Comparison of ENCODE assay signal across 2 cellular contexts in the genomic region with DNA sequence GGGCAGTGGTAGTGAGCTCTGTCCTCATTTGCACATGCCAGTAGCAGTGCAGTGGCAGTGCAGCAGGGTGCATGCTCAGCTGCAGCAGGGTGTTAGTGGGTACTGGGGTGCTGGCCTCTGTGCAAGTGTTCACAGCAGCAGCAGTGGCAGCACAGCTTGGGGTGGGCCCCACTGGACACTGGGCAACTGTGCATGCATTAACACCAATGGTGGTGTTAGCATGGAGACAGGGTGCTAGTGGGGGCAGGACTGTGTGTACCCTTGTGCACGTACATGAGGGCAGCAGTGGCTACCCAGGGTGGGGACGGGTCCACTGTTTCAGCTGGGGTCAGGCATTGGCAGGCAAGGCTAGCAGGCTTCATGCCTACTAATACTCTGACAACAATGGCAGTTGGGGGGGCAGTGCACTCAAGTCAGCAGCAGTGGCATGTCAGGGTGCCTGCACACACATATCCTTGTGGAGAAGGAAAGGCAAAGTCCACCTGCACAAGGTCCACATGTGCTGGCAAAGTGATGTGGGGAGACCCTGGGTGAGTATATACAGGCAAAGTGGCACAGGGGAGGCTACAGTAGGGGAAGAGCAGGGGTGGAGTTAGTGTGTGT.
A peak's percentile ranks its signal among the peaks of the same experiment; 100 is the strongest.
TF ChIP-seq lines count a peak whose summit lies in the region.

No MANE protein-coding gene starts in this region.

TF ChIP-seq in IMR-90, 13 proteins besides CTCF, POLR2A, EP300 and RAD21:
- TF ChIP-seq CEBPB (IDR thresholded peaks at IDR 0.05; ENCODE audit: low read depth, low read length) (no peak), SMC3 (IDR thresholded peaks at IDR 0.05; ENCODE audit: low read depth, low read length) (no peak), RFX5 (IDR thresholded peaks at IDR 0.05; ENCODE audit: low read depth, low read length) (no peak)
- TF ChIP-seq, protein P1, sequence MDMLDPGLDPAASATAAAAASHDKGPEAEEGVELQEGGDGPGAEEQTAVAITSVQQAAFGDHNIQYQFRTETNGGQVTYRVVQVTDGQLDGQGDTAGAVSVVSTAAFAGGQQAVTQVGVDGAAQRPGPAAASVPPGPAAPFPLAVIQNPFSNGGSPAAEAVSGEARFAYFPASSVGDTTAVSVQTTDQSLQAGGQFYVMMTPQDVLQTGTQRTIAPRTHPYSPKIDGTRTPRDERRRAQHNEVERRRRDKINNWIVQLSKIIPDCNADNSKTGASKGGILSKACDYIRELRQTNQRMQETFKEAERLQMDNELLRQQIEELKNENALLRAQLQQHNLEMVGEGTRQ (IDR thresholded peaks at IDR 0.05; ENCODE audit: low read depth, low read length): no peak

TF ChIP-seq in HepG2, 621 proteins besides CTCF, POLR2A, EP300 and RAD21 (continues in another document):
- no peak for TF ChIP-seq ZNF205 (CRISPR knock-in tag; IDR thresholded peaks at IDR 0.05)
- TF ChIP-seq, protein P2, sequence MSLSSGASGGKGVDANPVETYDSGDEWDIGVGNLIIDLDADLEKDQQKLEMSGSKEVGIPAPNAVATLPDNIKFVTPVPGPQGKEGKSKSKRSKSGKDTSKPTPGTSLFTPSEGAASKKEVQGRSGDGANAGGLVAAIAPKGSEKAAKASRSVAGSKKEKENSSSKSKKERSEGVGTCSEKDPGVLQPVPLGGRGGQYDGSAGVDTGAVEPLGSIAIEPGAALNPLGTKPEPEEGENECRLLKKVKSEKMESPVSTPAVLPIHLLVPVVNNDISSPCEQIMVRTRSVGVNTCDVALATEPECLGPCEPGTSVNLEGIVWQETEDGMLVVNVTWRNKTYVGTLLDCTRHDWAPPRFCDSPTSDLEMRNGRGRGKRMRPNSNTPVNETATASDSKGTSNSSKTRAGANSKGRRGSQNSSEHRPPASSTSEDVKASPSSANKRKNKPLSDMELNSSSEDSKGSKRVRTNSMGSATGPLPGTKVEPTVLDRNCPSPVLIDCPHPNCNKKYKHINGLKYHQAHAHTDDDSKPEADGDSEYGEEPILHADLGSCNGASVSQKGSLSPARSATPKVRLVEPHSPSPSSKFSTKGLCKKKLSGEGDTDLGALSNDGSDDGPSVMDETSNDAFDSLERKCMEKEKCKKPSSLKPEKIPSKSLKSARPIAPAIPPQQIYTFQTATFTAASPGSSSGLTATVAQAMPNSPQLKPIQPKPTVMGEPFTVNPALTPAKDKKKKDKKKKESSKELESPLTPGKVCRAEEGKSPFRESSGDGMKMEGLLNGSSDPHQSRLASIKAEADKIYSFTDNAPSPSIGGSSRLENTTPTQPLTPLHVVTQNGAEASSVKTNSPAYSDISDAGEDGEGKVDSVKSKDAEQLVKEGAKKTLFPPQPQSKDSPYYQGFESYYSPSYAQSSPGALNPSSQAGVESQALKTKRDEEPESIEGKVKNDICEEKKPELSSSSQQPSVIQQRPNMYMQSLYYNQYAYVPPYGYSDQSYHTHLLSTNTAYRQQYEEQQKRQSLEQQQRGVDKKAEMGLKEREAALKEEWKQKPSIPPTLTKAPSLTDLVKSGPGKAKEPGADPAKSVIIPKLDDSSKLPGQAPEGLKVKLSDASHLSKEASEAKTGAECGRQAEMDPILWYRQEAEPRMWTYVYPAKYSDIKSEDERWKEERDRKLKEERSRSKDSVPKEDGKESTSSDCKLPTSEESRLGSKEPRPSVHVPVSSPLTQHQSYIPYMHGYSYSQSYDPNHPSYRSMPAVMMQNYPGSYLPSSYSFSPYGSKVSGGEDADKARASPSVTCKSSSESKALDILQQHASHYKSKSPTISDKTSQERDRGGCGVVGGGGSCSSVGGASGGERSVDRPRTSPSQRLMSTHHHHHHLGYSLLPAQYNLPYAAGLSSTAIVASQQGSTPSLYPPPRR (CRISPR knock-in tag; IDR thresholded peaks at IDR 0.05; ENCODE audit: borderline replicate concordance): no peak
- TF ChIP-seq MXI1 (IDR thresholded peaks at IDR 0.05; ENCODE audit: borderline replicate concordance, low read depth, low read length): no peak
- no peak for TF ChIP-seq PHF8 (CRISPR knock-in tag; IDR thresholded peaks at IDR 0.05)
- TF ChIP-seq MBNL3 (CRISPR knock-in tag; conservative IDR thresholded peaks at IDR 0.05): no peak
- TF ChIP-seq, protein P3, sequence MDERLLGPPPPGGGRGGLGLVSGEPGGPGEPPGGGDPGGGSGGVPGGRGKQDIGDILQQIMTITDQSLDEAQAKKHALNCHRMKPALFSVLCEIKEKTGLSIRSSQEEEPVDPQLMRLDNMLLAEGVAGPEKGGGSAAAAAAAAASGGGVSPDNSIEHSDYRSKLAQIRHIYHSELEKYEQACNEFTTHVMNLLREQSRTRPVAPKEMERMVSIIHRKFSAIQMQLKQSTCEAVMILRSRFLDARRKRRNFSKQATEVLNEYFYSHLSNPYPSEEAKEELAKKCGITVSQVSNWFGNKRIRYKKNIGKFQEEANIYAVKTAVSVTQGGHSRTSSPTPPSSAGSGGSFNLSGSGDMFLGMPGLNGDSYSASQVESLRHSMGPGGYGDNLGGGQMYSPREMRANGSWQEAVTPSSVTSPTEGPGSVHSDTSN (CRISPR knock-in tag; IDR thresholded peaks at IDR 0.05): no peak
- TF ChIP-seq NFYB (CRISPR knock-in tag; IDR thresholded peaks at IDR 0.05): no peak
- no peak for TF ChIP-seq ZNF709 (CRISPR knock-in tag; IDR thresholded peaks at IDR 0.05)
- TF ChIP-seq SALL1 (CRISPR knock-in tag; IDR thresholded peaks at IDR 0.05): peak; percentile 32; the same call in 1 of the 2 replicates
- peak; percentile 48 for TF ChIP-seq HNF4A (CRISPR knock-in tag; IDR thresholded peaks at IDR 0.05)
- no peak for TF ChIP-seq GTF3A (CRISPR knock-in tag; conservative IDR thresholded peaks at IDR 0.05)
- TF ChIP-seq ZNF644 (CRISPR knock-in tag; IDR thresholded peaks at IDR 0.05; ENCODE audit: low read depth): no peak
- TF ChIP-seq ZSCAN31 (CRISPR knock-in tag; IDR thresholded peaks at IDR 0.05; ENCODE audit: low read depth): no peak
- TF ChIP-seq SAFB2 (CRISPR knock-in tag; IDR thresholded peaks at IDR 0.05; ENCODE audit: borderline replicate concordance, low read depth): no peak
- TF ChIP-seq MXD4 (CRISPR knock-in tag; IDR thresholded peaks at IDR 0.05): no peak
- TF ChIP-seq NCOA2 (CRISPR knock-in tag; IDR thresholded peaks at IDR 0.05): no peak
- TF ChIP-seq GATAD1 (CRISPR knock-in tag; IDR thresholded peaks at IDR 0.05): no peak
- no peak for TF ChIP-seq HCFC1 (IDR thresholded peaks at IDR 0.05; ENCODE audit: low read depth, low read length)
- TF ChIP-seq, protein P4, sequence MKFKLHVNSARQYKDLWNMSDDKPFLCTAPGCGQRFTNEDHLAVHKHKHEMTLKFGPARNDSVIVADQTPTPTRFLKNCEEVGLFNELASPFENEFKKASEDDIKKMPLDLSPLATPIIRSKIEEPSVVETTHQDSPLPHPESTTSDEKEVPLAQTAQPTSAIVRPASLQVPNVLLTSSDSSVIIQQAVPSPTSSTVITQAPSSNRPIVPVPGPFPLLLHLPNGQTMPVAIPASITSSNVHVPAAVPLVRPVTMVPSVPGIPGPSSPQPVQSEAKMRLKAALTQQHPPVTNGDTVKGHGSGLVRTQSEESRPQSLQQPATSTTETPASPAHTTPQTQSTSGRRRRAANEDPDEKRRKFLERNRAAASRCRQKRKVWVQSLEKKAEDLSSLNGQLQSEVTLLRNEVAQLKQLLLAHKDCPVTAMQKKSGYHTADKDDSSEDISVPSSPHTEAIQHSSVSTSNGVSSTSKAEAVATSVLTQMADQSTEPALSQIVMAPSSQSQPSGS (CRISPR knock-in tag; IDR thresholded peaks at IDR 0.05): no peak
- TF ChIP-seq ZNF225 (CRISPR knock-in tag; IDR thresholded peaks at IDR 0.05): 0 out of 2 replicates have a peak, but pooled peaks have one; percentile 15
- no peak for TF ChIP-seq KDM3A (CRISPR knock-in tag; IDR thresholded peaks at IDR 0.05; ENCODE audit: low read depth)
- 0 out of 2 replicates have a peak, but pooled peaks have one; percentile 29 for TF ChIP-seq EED (CRISPR knock-in tag; IDR thresholded peaks at IDR 0.05)
- no peak for TF ChIP-seq GFI1 (CRISPR knock-in tag; IDR thresholded peaks at IDR 0.05; ENCODE audit: borderline replicate concordance)
- TF ChIP-seq, protein P5, sequence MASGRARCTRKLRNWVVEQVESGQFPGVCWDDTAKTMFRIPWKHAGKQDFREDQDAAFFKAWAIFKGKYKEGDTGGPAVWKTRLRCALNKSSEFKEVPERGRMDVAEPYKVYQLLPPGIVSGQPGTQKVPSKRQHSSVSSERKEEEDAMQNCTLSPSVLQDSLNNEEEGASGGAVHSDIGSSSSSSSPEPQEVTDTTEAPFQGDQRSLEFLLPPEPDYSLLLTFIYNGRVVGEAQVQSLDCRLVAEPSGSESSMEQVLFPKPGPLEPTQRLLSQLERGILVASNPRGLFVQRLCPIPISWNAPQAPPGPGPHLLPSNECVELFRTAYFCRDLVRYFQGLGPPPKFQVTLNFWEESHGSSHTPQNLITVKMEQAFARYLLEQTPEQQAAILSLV (CRISPR knock-in tag; IDR thresholded peaks at IDR 0.05; ENCODE audit: borderline replicate concordance): 0 out of 2 replicates have a peak, but pooled peaks have one; percentile 29
- TF ChIP-seq, protein P6, sequence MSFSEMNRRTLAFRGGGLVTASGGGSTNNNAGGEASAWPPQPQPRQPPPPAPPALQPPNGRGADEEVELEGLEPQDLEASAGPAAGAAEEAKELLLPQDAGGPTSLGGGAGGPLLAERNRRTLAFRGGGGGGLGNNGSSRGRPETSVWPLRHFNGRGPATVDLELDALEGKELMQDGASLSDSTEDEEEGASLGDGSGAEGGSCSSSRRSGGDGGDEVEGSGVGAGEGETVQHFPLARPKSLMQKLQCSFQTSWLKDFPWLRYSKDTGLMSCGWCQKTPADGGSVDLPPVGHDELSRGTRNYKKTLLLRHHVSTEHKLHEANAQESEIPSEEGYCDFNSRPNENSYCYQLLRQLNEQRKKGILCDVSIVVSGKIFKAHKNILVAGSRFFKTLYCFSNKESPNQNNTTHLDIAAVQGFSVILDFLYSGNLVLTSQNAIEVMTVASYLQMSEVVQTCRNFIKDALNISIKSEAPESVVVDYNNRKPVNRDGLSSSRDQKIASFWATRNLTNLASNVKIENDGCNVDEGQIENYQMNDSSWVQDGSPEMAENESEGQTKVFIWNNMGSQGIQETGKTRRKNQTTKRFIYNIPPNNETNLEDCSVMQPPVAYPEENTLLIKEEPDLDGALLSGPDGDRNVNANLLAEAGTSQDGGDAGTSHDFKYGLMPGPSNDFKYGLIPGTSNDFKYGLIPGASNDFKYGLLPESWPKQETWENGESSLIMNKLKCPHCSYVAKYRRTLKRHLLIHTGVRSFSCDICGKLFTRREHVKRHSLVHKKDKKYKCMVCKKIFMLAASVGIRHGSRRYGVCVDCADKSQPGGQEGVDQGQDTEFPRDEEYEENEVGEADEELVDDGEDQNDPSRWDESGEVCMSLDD (CRISPR knock-in tag; IDR thresholded peaks at IDR 0.05; ENCODE audit: borderline replicate concordance): no peak
- TF ChIP-seq, protein P7, sequence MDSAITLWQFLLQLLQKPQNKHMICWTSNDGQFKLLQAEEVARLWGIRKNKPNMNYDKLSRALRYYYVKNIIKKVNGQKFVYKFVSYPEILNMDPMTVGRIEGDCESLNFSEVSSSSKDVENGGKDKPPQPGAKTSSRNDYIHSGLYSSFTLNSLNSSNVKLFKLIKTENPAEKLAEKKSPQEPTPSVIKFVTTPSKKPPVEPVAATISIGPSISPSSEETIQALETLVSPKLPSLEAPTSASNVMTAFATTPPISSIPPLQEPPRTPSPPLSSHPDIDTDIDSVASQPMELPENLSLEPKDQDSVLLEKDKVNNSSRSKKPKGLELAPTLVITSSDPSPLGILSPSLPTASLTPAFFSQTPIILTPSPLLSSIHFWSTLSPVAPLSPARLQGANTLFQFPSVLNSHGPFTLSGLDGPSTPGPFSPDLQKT (CRISPR knock-in tag; IDR thresholded peaks at IDR 0.05; ENCODE audit: borderline replicate concordance): no peak
- TF ChIP-seq, protein P8, sequence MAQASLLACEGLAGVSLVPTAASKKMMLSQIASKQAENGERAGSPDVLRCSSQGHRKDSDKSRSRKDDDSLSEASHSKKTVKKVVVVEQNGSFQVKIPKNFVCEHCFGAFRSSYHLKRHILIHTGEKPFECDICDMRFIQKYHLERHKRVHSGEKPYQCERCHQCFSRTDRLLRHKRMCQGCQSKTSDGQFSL (CRISPR knock-in tag; IDR thresholded peaks at IDR 0.05): 0 out of 2 replicates have a peak, but pooled peaks have one; percentile 71
- TF ChIP-seq, protein P9, sequence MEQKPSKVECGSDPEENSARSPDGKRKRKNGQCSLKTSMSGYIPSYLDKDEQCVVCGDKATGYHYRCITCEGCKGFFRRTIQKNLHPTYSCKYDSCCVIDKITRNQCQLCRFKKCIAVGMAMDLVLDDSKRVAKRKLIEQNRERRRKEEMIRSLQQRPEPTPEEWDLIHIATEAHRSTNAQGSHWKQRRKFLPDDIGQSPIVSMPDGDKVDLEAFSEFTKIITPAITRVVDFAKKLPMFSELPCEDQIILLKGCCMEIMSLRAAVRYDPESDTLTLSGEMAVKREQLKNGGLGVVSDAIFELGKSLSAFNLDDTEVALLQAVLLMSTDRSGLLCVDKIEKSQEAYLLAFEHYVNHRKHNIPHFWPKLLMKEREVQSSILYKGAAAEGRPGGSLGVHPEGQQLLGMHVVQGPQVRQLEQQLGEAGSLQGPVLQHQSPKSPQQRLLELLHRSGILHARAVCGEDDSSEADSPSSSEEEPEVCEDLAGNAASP (CRISPR knock-in tag; IDR thresholded peaks at IDR 0.05; ENCODE audit: borderline replicate concordance): no peak
- no peak for TF ChIP-seq RBFOX2 (IDR thresholded peaks at IDR 0.05; ENCODE audit: low read depth, low read length)
- TF ChIP-seq ZNF235 (CRISPR knock-in tag; IDR thresholded peaks at IDR 0.05; ENCODE audit: borderline replicate concordance): no peak
- TF ChIP-seq ZNF33A (CRISPR knock-in tag; IDR thresholded peaks at IDR 0.05; ENCODE audit: borderline replicate concordance): no peak
- TF ChIP-seq ZNF550 (CRISPR knock-in tag; IDR thresholded peaks at IDR 0.05; ENCODE audit: borderline replicate concordance): no peak
- no peak for TF ChIP-seq HNRNPH1 (optimal IDR thresholded peaks at IDR 0.05; ENCODE audit: low read depth, low read length)
- TF ChIP-seq, protein P10, sequence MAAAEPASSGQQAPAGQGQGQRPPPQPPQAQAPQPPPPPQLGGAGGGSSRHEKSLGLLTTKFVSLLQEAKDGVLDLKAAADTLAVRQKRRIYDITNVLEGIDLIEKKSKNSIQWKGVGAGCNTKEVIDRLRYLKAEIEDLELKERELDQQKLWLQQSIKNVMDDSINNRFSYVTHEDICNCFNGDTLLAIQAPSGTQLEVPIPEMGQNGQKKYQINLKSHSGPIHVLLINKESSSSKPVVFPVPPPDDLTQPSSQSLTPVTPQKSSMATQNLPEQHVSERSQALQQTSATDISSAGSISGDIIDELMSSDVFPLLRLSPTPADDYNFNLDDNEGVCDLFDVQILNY (CRISPR knock-in tag; conservative IDR thresholded peaks at IDR 0.05): no peak
- TF ChIP-seq, protein P11, sequence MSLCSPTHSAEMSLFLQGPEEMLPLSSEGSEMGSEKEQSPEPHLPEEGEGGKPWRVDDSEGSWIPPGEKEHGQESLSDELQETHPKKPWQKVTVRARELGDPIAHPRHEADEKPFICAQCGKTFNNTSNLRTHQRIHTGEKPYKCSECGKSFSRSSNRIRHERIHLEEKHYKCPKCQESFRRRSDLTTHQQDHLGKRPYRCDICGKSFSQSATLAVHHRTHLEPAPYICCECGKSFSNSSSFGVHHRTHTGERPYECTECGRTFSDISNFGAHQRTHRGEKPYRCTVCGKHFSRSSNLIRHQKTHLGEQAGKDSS (CRISPR knock-in tag; IDR thresholded peaks at IDR 0.05; ENCODE audit: borderline replicate concordance, low read depth): no peak
- no peak for TF ChIP-seq ZNF337 (CRISPR knock-in tag; IDR thresholded peaks at IDR 0.05; ENCODE audit: borderline replicate concordance, low read depth)
- TF ChIP-seq ZSCAN29 (CRISPR knock-in tag; conservative IDR thresholded peaks at IDR 0.05): no peak
- no peak for TF ChIP-seq TCF7L2 (IDR thresholded peaks at IDR 0.05; ENCODE audit: low read depth, low read length)
- TF ChIP-seq, protein P12, sequence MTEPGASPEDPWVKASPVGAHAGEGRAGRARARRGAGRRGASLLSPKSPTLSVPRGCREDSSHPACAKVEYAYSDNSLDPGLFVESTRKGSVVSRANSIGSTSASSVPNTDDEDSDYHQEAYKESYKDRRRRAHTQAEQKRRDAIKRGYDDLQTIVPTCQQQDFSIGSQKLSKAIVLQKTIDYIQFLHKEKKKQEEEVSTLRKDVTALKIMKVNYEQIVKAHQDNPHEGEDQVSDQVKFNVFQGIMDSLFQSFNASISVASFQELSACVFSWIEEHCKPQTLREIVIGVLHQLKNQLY (CRISPR knock-in tag; IDR thresholded peaks at IDR 0.05): no peak
